In the genomic region with DNA sequence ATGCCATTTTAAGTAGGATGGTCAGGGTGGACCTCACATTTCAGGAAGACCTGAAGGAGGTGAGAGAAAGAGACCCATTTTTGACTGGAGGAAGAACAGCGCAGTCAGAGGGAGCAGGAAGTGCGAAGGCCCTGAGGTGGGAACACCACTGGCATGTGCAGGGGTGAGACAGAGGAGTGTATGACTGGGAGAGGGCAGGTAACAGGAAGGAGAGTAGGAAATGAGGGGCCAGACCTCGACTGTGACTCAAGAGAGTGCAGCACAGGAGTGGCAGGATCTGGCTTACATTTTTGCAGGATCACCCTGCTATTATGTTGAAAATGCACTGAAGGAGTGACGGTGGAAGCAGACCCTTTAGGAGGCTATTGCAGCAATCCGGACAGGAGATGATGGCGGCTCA, we compare ENCODE assay signal across 29 cellular contexts.
"Had no signal": no experiment of that assay in that cellular context is flagged by ENCODE, and none has a peak within 500 bp of the region (broad histone marks: within the 10 kb centered on the region; RNA-seq: fewer than 3 reads in every experiment).

No MANE protein-coding gene starts in this region.

- DNase-seq: activated CD4-positive, alpha-beta T cell treated with anti-CD3 and anti-CD28 coated beads for 48 hours; activated CD4-positive, alpha-beta T cell treated with anti-CD3 and anti-CD28 coated beads, Interleukin-2, amount 50 U/mL, for 48 hours; activated CD8-positive, alpha-beta memory T cell treated with anti-CD3 and anti-CD28 coated beads for 24 hours; activated effector memory CD4-positive, alpha-beta T cell treated with anti-CD3 and anti-CD28 coated beads, Interleukin-2, amount 50 U/mL, for 16 hours; activated naive CD4-positive, alpha-beta T cell treated with anti-CD3 and anti-CD28 coated beads, Interleukin-2, amount 10 ng/mL, durations not matched to agents 7 days and 5 days; activated naive CD8-positive, alpha-beta T cell treated with anti-CD3 and anti-CD28 coated beads, Interleukin-2, amount 10 ng/mL, durations not matched to agents 7 days and 5 days; brain microvascular endothelial cell; effector CD4-positive, alpha-beta T cell; heart left ventricle; left ventricle myocardium inferior; mesendoderm; mucosa of descending colon; right lobe of liver; stimulated activated CD4-positive, alpha-beta T cell treated with anti-CD3 and anti-CD28 coated beads, Interleukin-12 subunit alpha, Interleukin-12 subunit beta, amount 100 ng/mL, for 4 hours; stimulated activated CD4-positive, alpha-beta T cell treated with anti-CD3 and anti-CD28 coated beads, Interleukin-4, amount 100 ng/mL, for 1 hour; stimulated activated naive CD8-positive, alpha-beta T cell treated with anti-CD3 and anti-CD28 coated beads, Interleukin-15, amount 100 ng/mL, for 72 hours; substantia nigra; SW 1271; T1000; upper lobe of left lung; WERI-Rb-1 had no signal

- H3K9me3 Mint-ChIP-seq: activated naive CD8-positive, alpha-beta T cell treated with anti-CD3 and anti-CD28 coated beads, Interleukin-2, amount 10 ng/mL, durations not matched to agents 7 days and 5 days; activated T-helper 1 cell treated with anti-CD3 and anti-CD28 coated beads, Interleukin-12 subunit alpha, Interleukin-12 subunit beta, Interleukin-2, Interleukin-4 antibody, amounts not matched to agents 30 ng/mL and 10 ng/mL and 1 ng/mL, durations not matched to agents 14 hours and 24 hours and 36 hours; dendritic cell treated with granulocyte-macrophage colony-stimulating factor and Interleukin-4, amounts not matched to agents 40 ng/mL and 50 ng/mL, for 4 days; natural killer cell treated with Interleukin-12 subunit alpha and Interleukin-12 subunit beta and Interleukin-15 and Interleukin-18, amount 100 ng/mL, for 72 hours; stimulated activated effector memory CD8-positive, alpha-beta T cell treated with anti-CD3 and anti-CD28 coated beads, Interleukin-12 subunit alpha, Interleukin-12 subunit beta, amount 100 ng/mL, for 72 hours; stimulated activated naive CD8-positive, alpha-beta T cell treated with anti-CD3 and anti-CD28 coated beads, Interleukin-15, amount 100 ng/mL, for 72 hours; T-helper 1 cell treated with Interleukin-12 subunit alpha and Interleukin-12 subunit beta and Interleukin-4 antibody, amounts not matched to agents 30 μg/mL and 1 μg/mL, for 36 hours had no signal

- H3K4me3 ChIP-seq: ascending aorta, heart left ventricle, left ventricle myocardium inferior, lung, mucosa of descending colon, right lobe of liver, upper lobe of left lung had no signal

- H3K27ac Mint-ChIP-seq: activated naive CD4-positive, alpha-beta T cell treated with anti-CD3 and anti-CD28 coated beads, Interleukin-2, amount 10 ng/mL, durations not matched to agents 7 days and 5 days; activated naive CD8-positive, alpha-beta T cell treated with anti-CD3 and anti-CD28 coated beads, Interleukin-2, amount 10 ng/mL, durations not matched to agents 7 days and 5 days; activated T-helper 1 cell treated with anti-CD3 and anti-CD28 coated beads, Interleukin-12 subunit alpha, Interleukin-12 subunit beta, Interleukin-2, Interleukin-4 antibody, amounts not matched to agents 30 ng/mL and 10 ng/mL and 1 ng/mL, durations not matched to agents 14 hours and 24 hours and 36 hours; dendritic cell treated with granulocyte-macrophage colony-stimulating factor and Interleukin-4, amounts not matched to agents 40 ng/mL and 50 ng/mL, for 4 days; natural killer cell treated with Interleukin-12 subunit alpha and Interleukin-12 subunit beta and Interleukin-15 and Interleukin-18, amount 100 ng/mL, for 72 hours; stimulated activated effector memory CD8-positive, alpha-beta T cell treated with anti-CD3 and anti-CD28 coated beads, Interleukin-12 subunit alpha, Interleukin-12 subunit beta, amount 100 ng/mL, for 72 hours; stimulated activated naive CD8-positive, alpha-beta T cell treated with anti-CD3 and anti-CD28 coated beads, Interleukin-15, amount 100 ng/mL, for 72 hours; T-helper 1 cell treated with Interleukin-12 subunit alpha and Interleukin-12 subunit beta and Interleukin-4 antibody, amounts not matched to agents 30 μg/mL and 1 μg/mL, for 36 hours had no signal

- H3K4me1 ChIP-seq: ascending aorta, right lobe of liver, upper lobe of left lung had no signal

- H3K36me3 ChIP-seq: ascending aorta, brain microvascular endothelial cell, heart left ventricle, left ventricle myocardium inferior, right lobe of liver, upper lobe of left lung, WERI-Rb-1 had no signal

- H3K27ac ChIP-seq: ascending aorta, brain microvascular endothelial cell, heart left ventricle, left ventricle myocardium inferior, right lobe of liver, upper lobe of left lung, WERI-Rb-1 had no signal

- ATAC-seq: activated CD4-positive, CD25-positive, alpha-beta regulatory T cell treated with anti-CD3 and anti-CD28 coated beads, Interleukin-2, amount 50 U/mL, for 24 hours; heart left ventricle; mucosa of descending colon; natural killer cell treated with Interleukin-12 subunit alpha and Interleukin-12 subunit beta and Interleukin-15 and Interleukin-18, amount 100 ng/mL, for 72 hours; right lobe of liver; stimulated activated effector memory CD8-positive, alpha-beta T cell treated with anti-CD3 and anti-CD28 coated beads, Interleukin-12 subunit alpha, Interleukin-12 subunit beta, amount 100 ng/mL, for 72 hours; stimulated activated naive CD8-positive, alpha-beta T cell treated with anti-CD3 and anti-CD28 coated beads, Interleukin-15, amount 100 ng/mL, for 72 hours had no signal

- H3K27me3 ChIP-seq: ascending aorta, brain microvascular endothelial cell, heart left ventricle, right lobe of liver, upper lobe of left lung had no signal

- H3K4me3 Mint-ChIP-seq: activated naive CD4-positive, alpha-beta T cell treated with anti-CD3 and anti-CD28 coated beads, Interleukin-2, amount 10 ng/mL, durations not matched to agents 7 days and 5 days; activated naive CD8-positive, alpha-beta T cell treated with anti-CD3 and anti-CD28 coated beads, Interleukin-2, amount 10 ng/mL, durations not matched to agents 7 days and 5 days; activated T-helper 1 cell treated with anti-CD3 and anti-CD28 coated beads, Interleukin-12 subunit alpha, Interleukin-12 subunit beta, Interleukin-2, Interleukin-4 antibody, amounts not matched to agents 30 ng/mL and 10 ng/mL and 1 ng/mL, durations not matched to agents 14 hours and 24 hours and 36 hours; dendritic cell treated with granulocyte-macrophage colony-stimulating factor and Interleukin-4, amounts not matched to agents 40 ng/mL and 50 ng/mL, for 4 days; natural killer cell treated with Interleukin-12 subunit alpha and Interleukin-12 subunit beta and Interleukin-15 and Interleukin-18, amount 100 ng/mL, for 72 hours; stimulated activated effector memory CD8-positive, alpha-beta T cell treated with anti-CD3 and anti-CD28 coated beads, Interleukin-12 subunit alpha, Interleukin-12 subunit beta, amount 100 ng/mL, for 72 hours; stimulated activated naive CD8-positive, alpha-beta T cell treated with anti-CD3 and anti-CD28 coated beads, Interleukin-15, amount 100 ng/mL, for 72 hours; T-helper 1 cell treated with Interleukin-12 subunit alpha and Interleukin-12 subunit beta and Interleukin-4 antibody, amounts not matched to agents 30 μg/mL and 1 μg/mL, for 36 hours had no signal

- H3K4me1 Mint-ChIP-seq: activated naive CD4-positive, alpha-beta T cell treated with anti-CD3 and anti-CD28 coated beads, Interleukin-2, amount 10 ng/mL, durations not matched to agents 7 days and 5 days; activated naive CD8-positive, alpha-beta T cell treated with anti-CD3 and anti-CD28 coated beads, Interleukin-2, amount 10 ng/mL, durations not matched to agents 7 days and 5 days; stimulated activated naive CD8-positive, alpha-beta T cell treated with anti-CD3 and anti-CD28 coated beads, Interleukin-15, amount 100 ng/mL, for 72 hours had no signal

- H3K36me3 Mint-ChIP-seq: activated naive CD4-positive, alpha-beta T cell treated with anti-CD3 and anti-CD28 coated beads, Interleukin-2, amount 10 ng/mL, durations not matched to agents 7 days and 5 days; activated naive CD8-positive, alpha-beta T cell treated with anti-CD3 and anti-CD28 coated beads, Interleukin-2, amount 10 ng/mL, durations not matched to agents 7 days and 5 days; natural killer cell treated with Interleukin-12 subunit alpha and Interleukin-12 subunit beta and Interleukin-15 and Interleukin-18, amount 100 ng/mL, for 72 hours; stimulated activated effector memory CD8-positive, alpha-beta T cell treated with anti-CD3 and anti-CD28 coated beads, Interleukin-12 subunit alpha, Interleukin-12 subunit beta, amount 100 ng/mL, for 72 hours had no signal

- H3K9me3 ChIP-seq: ascending aorta, heart left ventricle, left ventricle myocardium inferior, mucosa of descending colon, right lobe of liver, upper lobe of left lung had no signal
